Comparison of ENCODE assay signal across 8 cellular contexts in the genomic region with DNA sequence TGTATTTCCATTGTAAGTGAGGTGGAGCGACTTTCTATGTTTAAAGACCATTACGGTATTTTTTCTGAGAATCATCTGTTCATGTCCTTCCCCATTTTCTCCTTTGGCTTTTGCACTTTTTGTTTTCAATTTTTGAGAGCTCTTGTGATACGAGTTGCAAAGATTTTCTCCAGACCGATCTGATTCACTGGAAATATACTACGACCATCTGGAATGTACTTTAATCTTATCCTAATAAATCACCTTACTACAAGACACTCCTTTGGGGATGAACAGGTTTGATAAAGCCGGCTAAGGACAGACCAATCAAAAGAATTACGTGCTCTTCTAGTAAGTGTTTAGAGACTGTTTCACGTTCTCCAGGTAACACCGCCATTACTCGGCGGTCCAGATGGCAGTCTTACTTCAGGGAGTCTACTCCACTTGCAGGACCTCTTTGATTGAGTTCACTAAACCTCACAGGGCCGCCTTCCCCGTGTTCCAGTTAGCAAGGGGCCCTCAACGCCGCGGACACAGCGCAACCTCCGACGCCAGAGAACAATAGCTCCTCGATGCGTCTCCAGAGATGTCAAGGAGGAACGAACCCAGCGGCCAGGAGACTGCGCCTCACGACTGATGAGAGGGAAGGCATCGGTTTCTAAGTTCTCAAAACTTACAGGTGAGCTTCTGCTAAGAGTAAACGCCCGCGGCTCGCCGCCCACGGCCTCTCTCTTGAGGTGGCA. TPM values are rescaled to one million over a fixed set of nuclear protein-coding genes. Genes with fewer than 3 reads are reported as not detected.
DNase-seq lines count a peak whose midpoint lies in the region; ATAC-seq, FAIRE-seq and TF ChIP-seq lines count a peak whose summit lies in the region.

No MANE protein-coding gene starts in this region.

- intact Hi-C loops in pancreas (cut with DNase I): loop anchor here in 1 of 3 donors (2.0 to 10.0 kb wide), 2 partner anchors 34 to 118 kb away; partner anchors contain the start of gene SOD2

- ATAC-seq in HG02943 (IDR thresholded peaks at IDR 0.05; ENCODE audit: low read depth, unreplicated experiment) (peak; percentile 10), RWPE2 (ENCODE audit: low read depth) (peak; percentile 32), pancreas (peak; percentile 3 to 27 (median 22))

- H3K27ac ChIP-seq in RWPE2 (ENCODE audit: poor library complexity, severe bottlenecking): peak overlapping the region; percentile 79
- H3K27ac ChIP-seq in pancreas: peak overlapping the region; percentile 95 to 99 (median 98)

- H3K9me3 ChIP-seq in RWPE2 (ENCODE audit: severe bottlenecking): no peaks in the 10 kb centered on the region
- no peaks in the 10 kb centered on the region for H3K9me3 ChIP-seq in pancreas

- WGBS in pancreas, 2 donors: 1% methylated on average over 32 of the region's 32 CpGs

- H3K4me3 ChIP-seq in RWPE2 (ENCODE audit: severe bottlenecking) (peak overlapping the region; percentile 97), fibroblast of mammary gland (ENCODE audit: control insufficient read depth, low read depth, low read length) (peak overlapping the region; percentile 91), pancreas (peak overlapping the region; percentile 34 to 89 (median 77))

- H3K36me3 ChIP-seq in RWPE2 (ENCODE audit: low read depth) (peaks cover 45% of the 10 kb centered on the region), pancreas (no peaks in the 10 kb centered on the region)

- FAIRE-seq in pancreas (lab: Jason Lieb, UNC): no peak

- DNase-seq in NOMO-1 (lab: John Stamatoyannopoulos, UW; ENCODE audit: unreplicated experiment in 2 of 2) (peak; percentile 5 to 83), NOMO-1 treated with DMSO at 0.1 percent for 48 hours (lab: John Stamatoyannopoulos, UW; ENCODE audit: unreplicated experiment) (no peak), RWPE2 (ENCODE audit: low spot score) (no peak), fibroblast of mammary gland (ENCODE audit: low read depth) (peak; percentile 15), pancreas (no peak), NAMALWA (ENCODE audit: low spot score) (no peak), GM19240 (ENCODE audit: insufficient read length, low spot score) (no peak)

- TF ChIP-seq CTCF in RWPE2 (IDR thresholded peaks at IDR 0.05; ENCODE audit: poor library complexity, severe bottlenecking) (no peak), fibroblast of mammary gland (conservative IDR thresholded peaks at IDR 0.05; ENCODE audit: control insufficient read depth, insufficient read depth, low read depth, low read length) (no peak), pancreas (IDR thresholded peaks at IDR 0.05) (no peak)

- H3K4me1 ChIP-seq in RWPE2 (ENCODE audit: insufficient read depth, poor library complexity, severe bottlenecking) (peaks cover 15% of the 10 kb centered on the region), pancreas (peaks cover 13 to 31% (median 27%) of the 10 kb centered on the region in 3 donors)

- H3K27me3 ChIP-seq in RWPE2 (ENCODE audit: insufficient read depth, poor library complexity, severe bottlenecking) (no peaks in the 10 kb centered on the region), pancreas (no peaks in the 10 kb centered on the region)

RNA-seq across cellular contexts. Expression of gene WTAP, which starts 0.9 kb away (rescaled TPM):
- 10 to 100 TPM; 35.6 to 51.4 (median 42.8) TPM for total RNA-seq in pancreas
- 10 to 100 TPM; 55.4 to 85.6 TPM for polyA plus RNA-seq in pancreas

RNA-seq across cellular contexts. Expression of gene SOD2, which starts 33.3 kb away (rescaled TPM):
- 100 to 1,000 TPM; 155 to 792 (median 241) TPM for total RNA-seq in pancreas
- 100 to 1,000 TPM in 1 of 2 donors, 10 to 100 TPM in 1; 97.7 to 162 TPM for polyA plus RNA-seq in pancreas

RNA-seq across cellular contexts. Expression of gene ACAT2, which starts 35.5 kb away (rescaled TPM):
- 1 to 10 TPM; 3.3 to 9.6 (median 7.4) TPM for total RNA-seq in pancreas
- 10 to 100 TPM in 1 of 2 donors, 1 to 10 TPM in 1; 6.7 to 10.1 TPM for polyA plus RNA-seq in pancreas

Comparison
In these comparisons a context has a peak if more than half of its experiments do, and no peak if none do; other contexts are left out.
1. DNase-seq: peak in NOMO-1 (2 of 2) and fibroblast of mammary gland (single experiment); none in NOMO-1 treated with DMSO at 0.1 percent for 48 hours (single experiment), RWPE2 (single experiment), pancreas (0 of 6), NAMALWA (single experiment) and GM19240 (single experiment).
2. Peak in every context shown above with its lines, with median percentiles within 50 percentile points of each other: ATAC-seq and H3K4me3 ChIP-seq.